37 cellular contexts compared by ENCODE assay signal in the genomic region with DNA sequence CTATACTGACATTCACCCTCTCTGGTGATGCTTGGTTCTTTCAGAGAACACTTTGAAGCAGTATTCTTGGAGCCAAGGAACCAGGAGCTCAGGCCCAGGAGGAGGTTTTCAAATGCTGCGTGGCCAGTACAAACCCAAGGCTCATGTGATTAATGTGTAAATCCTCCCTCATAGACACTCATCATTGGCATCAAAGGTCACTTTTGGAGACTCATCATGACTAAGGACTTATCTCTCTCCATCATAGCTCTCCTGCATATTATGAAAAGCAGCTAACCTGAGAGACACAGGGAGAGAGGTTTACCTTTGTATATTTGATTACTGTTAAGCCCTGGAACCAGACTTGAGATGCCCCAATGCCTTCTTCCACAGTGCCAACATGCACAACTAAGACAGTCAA.
"Had no signal": no experiment of that assay in that cellular context is flagged by ENCODE, and none has a peak within 500 bp of the region (broad histone marks: within the 10 kb centered on the region; RNA-seq: fewer than 3 reads in every experiment).

No MANE protein-coding gene starts in this region.

- H3K27ac Mint-ChIP-seq: activated B cell treated with CpG ODN at 0.5 μM for 24 hours; activated CD4-positive, alpha-beta memory T cell treated with anti-CD3 and anti-CD28 coated beads for 36 hours; activated CD4-positive, alpha-beta T cell treated with anti-CD3 and anti-CD28 coated beads, Interleukin-2, amount 10 ng/mL, durations not matched to agents 24 days and 14 days; activated CD8-positive, alpha-beta T cell treated with anti-CD3 and anti-CD28 coated beads for 36 hours; activated naive CD4-positive, alpha-beta T cell treated with anti-CD3 and anti-CD28 coated beads for 36 hours; activated naive CD8-positive, alpha-beta T cell; activated naive CD8-positive, alpha-beta T cell treated with anti-CD3 and anti-CD28 coated beads, Interleukin-2, amount 10 ng/mL, durations not matched to agents 7 days and 5 days; activated naive CD8-positive, alpha-beta T cell treated with anti-CD3 and anti-CD28 coated beads, Interleukin-2, amount 50 U/mL, for 24 hours; activated T-cell treated with anti-CD3 and anti-CD28 coated beads, Interleukin-2, amount 50 U/mL, for 72 hours; activated T-helper 1 cell treated with anti-CD3 and anti-CD28 coated beads, Interleukin-12 subunit alpha, Interleukin-12 subunit beta, Interleukin-2, Interleukin-4 antibody, amounts not matched to agents 30 ng/mL and 10 ng/mL and 1 ng/mL, durations not matched to agents 14 hours and 24 hours and 36 hours; activated T-helper 17 cell treated with anti-CD3 and anti-CD28 coated beads, Interleukin-2, amount 50 U/mL, for 72 hours; brain; T-helper 1 cell treated with Interleukin-12 subunit alpha and Interleukin-12 subunit beta and Interleukin-4 antibody, amounts not matched to agents 30 μg/mL and 1 μg/mL, for 36 hours; T-helper 2 cell treated with Interferon-gamma antibody and Interleukin-4, amounts not matched to agents 5 μg/mL and 100 μg/mL, for 36 hours had no signal

- FAIRE-seq: bronchial epithelial cell, TTC549 had no signal

- H3K4me1 ChIP-seq: ascending aorta had no signal

- ATAC-seq: activated CD8-positive, alpha-beta T cell treated with anti-CD3 and anti-CD28 coated beads for 36 hours; activated naive CD8-positive, alpha-beta T cell treated with anti-CD3 and anti-CD28 coated beads, Interleukin-2, amount 50 U/mL, for 24 hours; activated T-cell treated with anti-CD3 and anti-CD28 coated beads, Interleukin-2, amount 50 U/mL, for 4 hours; activated T-cell treated with anti-CD3 and anti-CD28 coated beads, Interleukin-2, amount 50 U/mL, for 72 hours; activated T-helper 17 cell treated with anti-CD3 and anti-CD28 coated beads, Interleukin-2, amount 50 U/mL, for 72 hours had no signal

- H3K27ac ChIP-seq: ascending aorta, cardiac muscle cell, VCaP had no signal

- DNase-seq: activated B cell treated with CpG ODN at 0.5 μM for 24 hours; activated CD4-positive, alpha-beta memory T cell treated with anti-CD3 and anti-CD28 coated beads for 36 hours; activated CD4-positive, alpha-beta T cell treated with anti-CD3 and anti-CD28 coated beads for 4 hours; activated CD4-positive, alpha-beta T cell treated with anti-CD3 and anti-CD28 coated beads, Interleukin-2, amount 10 ng/mL, durations not matched to agents 24 days and 14 days; activated CD4-positive, alpha-beta T cell treated with anti-CD3 and anti-CD28 coated beads, Interleukin-2, amount 50 U/mL, for 1 hour; activated CD4-positive, alpha-beta T cell treated with anti-CD3 and anti-CD28 coated beads, Interleukin-2, amount 50 U/mL, for 4 hours; activated CD4-positive, CD25-positive, alpha-beta regulatory T cell treated with anti-CD3 and anti-CD28 coated beads, Interleukin-2, amount 50 U/mL, for 72 hours; activated CD8-positive, alpha-beta memory T cell treated with anti-CD3 and anti-CD28 coated beads, Interleukin-2, amount 50 U/mL, for 4 hours; activated CD8-positive, alpha-beta T cell treated with anti-CD3 and anti-CD28 coated beads for 36 hours; activated effector memory CD4-positive, alpha-beta T cell treated with anti-CD3 and anti-CD28 coated beads, Interleukin-2, amount 50 U/mL, for 16 hours; activated gamma-delta T cell treated with Interleukin-2 at 50 U/mL for 16 hours; activated naive CD4-positive, alpha-beta T cell; activated naive CD4-positive, alpha-beta T cell treated with anti-CD3 and anti-CD28 coated beads for 36 hours; activated naive CD4-positive, alpha-beta T cell treated with anti-CD3 and anti-CD28 coated beads, Interleukin-2, amount 50 U/mL, for 16 hours; activated naive CD8-positive, alpha-beta T cell treated with anti-CD3 and anti-CD28 coated beads, Interleukin-2, amount 10 ng/mL, durations not matched to agents 7 days and 5 days; activated naive CD8-positive, alpha-beta T cell treated with anti-CD3 and anti-CD28 coated beads, Interleukin-2, amount 50 U/mL, for 24 hours; activated T-cell treated with anti-CD3 and anti-CD28 coated beads for 4 hours; activated T-cell treated with anti-CD3 and anti-CD28 coated beads, Interleukin-2, amount 50 U/mL, for 1 hour; activated T-cell treated with anti-CD3 and anti-CD28 coated beads, Interleukin-2, amount 50 U/mL, for 4 hours; activated T-cell treated with anti-CD3 and anti-CD28 coated beads, Interleukin-2, amount 50 U/mL, for 72 hours; amygdala; anterior cingulate cortex; caudate nucleus; cerebellar nuclear complex; T-helper 2 cell; T-helper 9 cell had no signal

- H3K36me3 Mint-ChIP-seq: activated naive CD8-positive, alpha-beta T cell treated with anti-CD3 and anti-CD28 coated beads, Interleukin-2, amount 10 ng/mL, durations not matched to agents 7 days and 5 days had no signal

- H3K4me3 ChIP-seq: ascending aorta, cardiac muscle cell had no signal

- H3K36me3 ChIP-seq: ascending aorta, cardiac muscle cell had no signal

- H3K27me3 ChIP-seq: ascending aorta, cardiac muscle cell had no signal
